ENCODE assay signal across 24 cellular contexts in the genomic region with DNA sequence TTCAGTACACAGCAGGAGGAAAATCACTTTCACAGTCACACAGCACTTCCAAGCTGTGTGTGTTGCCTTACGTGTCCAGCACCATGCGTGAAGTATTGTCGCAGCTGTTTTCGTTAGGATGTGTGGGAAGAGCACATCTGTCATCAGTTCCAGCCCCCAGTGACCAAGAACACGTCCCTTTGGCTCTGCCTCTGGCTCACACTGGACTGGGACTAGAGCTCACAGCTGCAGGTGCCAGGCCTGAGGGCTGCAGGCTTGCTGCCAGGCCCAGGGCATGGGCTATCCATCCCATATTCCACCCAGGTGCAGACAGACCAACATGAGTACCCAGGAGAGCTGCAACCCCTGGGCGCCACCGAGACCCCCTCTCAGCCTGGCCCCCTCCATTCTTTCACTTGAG.
"Had no signal": no experiment of that assay in that cellular context is flagged by ENCODE, and none has a peak within 500 bp of the region (broad histone marks: within the 10 kb centered on the region; RNA-seq: fewer than 3 reads in every experiment).

No MANE protein-coding gene starts in this region.

- FAIRE-seq: bronchial epithelial cell, endothelial cell of umbilical vein, keratinocyte had no signal

- H2AFZ ChIP-seq: hepatocyte had no signal

- H3K27me3 Mint-ChIP-seq: activated naive CD8-positive, alpha-beta T cell; memory B cell; naive B cell had no signal

- H3K36me3 ChIP-seq: esophagus squamous epithelium, left lung, ovary, right lobe of liver, upper lobe of left lung had no signal

- H3K4me3 Mint-ChIP-seq: activated CD4-positive, alpha-beta T cell treated with anti-CD3 and anti-CD28 coated beads for 36 hours; activated naive CD8-positive, alpha-beta T cell; dendritic cell treated with granulocyte-macrophage colony-stimulating factor and Interleukin-4, amounts not matched to agents 40 ng/mL and 50 ng/mL, for 4 days; memory B cell; naive B cell; stimulated activated effector memory CD8-positive, alpha-beta T cell treated with anti-CD3 and anti-CD28 coated beads, Interleukin-12 subunit alpha, Interleukin-12 subunit beta, amount 100 ng/mL, for 72 hours; T-helper 2 cell treated with Interferon-gamma antibody and Interleukin-4, amounts not matched to agents 5 μg/mL and 100 μg/mL, for 36 hours; WTC11 had no signal

- H3K27ac ChIP-seq: esophagus squamous epithelium, hepatocyte, left lung, ovary, psoas muscle, right lobe of liver, testis, upper lobe of left lung had no signal

- H3K4me1 Mint-ChIP-seq: activated CD4-positive, alpha-beta T cell treated with anti-CD3 and anti-CD28 coated beads for 36 hours; stimulated activated effector memory CD8-positive, alpha-beta T cell treated with anti-CD3 and anti-CD28 coated beads, Interleukin-12 subunit alpha, Interleukin-12 subunit beta, amount 100 ng/mL, for 72 hours had no signal

- DNase-seq: activated CD4-positive, alpha-beta T cell treated with anti-CD3 and anti-CD28 coated beads for 36 hours; activated CD4-positive, alpha-beta T cell treated with anti-CD3 and anti-CD28 coated beads, Interleukin-2, amount 50 U/mL, for 48 hours; effector memory CD4-positive, alpha-beta T cell; esophagus squamous epithelium; left lung; mucosa of descending colon; naive B cell; ovary; psoas muscle; right lobe of liver; stimulated activated CD4-positive, alpha-beta T cell treated with anti-CD3 and anti-CD28 coated beads, Interleukin-4, amount 100 ng/mL, for 24 hours; testis; upper lobe of left lung had no signal

- H3K4me3 ChIP-seq: esophagus squamous epithelium, hepatocyte, left lung, mucosa of descending colon, ovary, psoas muscle, right lobe of liver, smooth muscle cell, testis, upper lobe of left lung had no signal

- H3K4me2 ChIP-seq: hepatocyte, smooth muscle cell had no signal

- H3K27me3 ChIP-seq: esophagus squamous epithelium, hepatocyte, left lung, ovary, right lobe of liver, testis, upper lobe of left lung had no signal

- H3K4me1 ChIP-seq: esophagus squamous epithelium, left lung, right lobe of liver, testis had no signal

- H3K9me3 Mint-ChIP-seq: dendritic cell treated with granulocyte-macrophage colony-stimulating factor and Interleukin-4, amounts not matched to agents 40 ng/mL and 50 ng/mL, for 4 days; stimulated activated effector memory CD8-positive, alpha-beta T cell treated with anti-CD3 and anti-CD28 coated beads, Interleukin-12 subunit alpha, Interleukin-12 subunit beta, amount 100 ng/mL, for 72 hours; T-helper 2 cell treated with Interferon-gamma antibody and Interleukin-4, amounts not matched to agents 5 μg/mL and 100 μg/mL, for 36 hours; WTC11 had no signal

- ATAC-seq: activated CD4-positive, alpha-beta T cell treated with anti-CD3 and anti-CD28 coated beads for 36 hours; left lung; mucosa of descending colon had no signal

- H3K9me3 ChIP-seq: esophagus squamous epithelium, left lung, mucosa of descending colon, ovary, psoas muscle, right lobe of liver, testis, upper lobe of left lung had no signal

- H3K27ac Mint-ChIP-seq: activated CD4-positive, alpha-beta T cell treated with anti-CD3 and anti-CD28 coated beads for 36 hours; activated naive CD8-positive, alpha-beta T cell; dendritic cell treated with granulocyte-macrophage colony-stimulating factor and Interleukin-4, amounts not matched to agents 40 ng/mL and 50 ng/mL, for 4 days; memory B cell; stimulated activated effector memory CD8-positive, alpha-beta T cell treated with anti-CD3 and anti-CD28 coated beads, Interleukin-12 subunit alpha, Interleukin-12 subunit beta, amount 100 ng/mL, for 72 hours; T-helper 2 cell treated with Interferon-gamma antibody and Interleukin-4, amounts not matched to agents 5 μg/mL and 100 μg/mL, for 36 hours; WTC11 had no signal

- H3K36me3 Mint-ChIP-seq: memory B cell; naive B cell; stimulated activated effector memory CD8-positive, alpha-beta T cell treated with anti-CD3 and anti-CD28 coated beads, Interleukin-12 subunit alpha, Interleukin-12 subunit beta, amount 100 ng/mL, for 72 hours; WTC11 had no signal
